In genomic region chr2:89160289-89160688, GRCh38 we compare ENCODE assay signal across 8 cellular contexts.
DNase-seq lines count a peak whose midpoint lies in the region; ATAC-seq, FAIRE-seq and TF ChIP-seq lines count a peak whose summit lies in the region.
"Not testable (repeated sequence)": the region's sequence is repeated elsewhere in the genome, so short reads cannot be mapped to it uniquely, and the experiment has no call there.

No MANE protein-coding gene starts in this region.

- not testable (repeated sequence) for H3K27me3 ChIP-seq in OCI-LY1 (ENCODE audit: insufficient read depth, low read length); HepG2 (ENCODE audit: control insufficient read depth in 1 of 2, insufficient read depth in 2 of 2, low read length in 2 of 2); upper lobe of right lung

- not testable (repeated sequence) for H3K27ac ChIP-seq in OCI-LY1 (ENCODE audit: low read depth, low read length, poor library complexity, severe bottlenecking); HepG2 (ENCODE audit: extremely low read length, insufficient read depth, low read length); upper lobe of right lung

- TF ChIP-seq RAD21 in HepG2 (CRISPR knock-in tag; IDR thresholded peaks at IDR 0.05), result not testable (repeated sequence)

- not testable (repeated sequence) for H3K79me2 ChIP-seq in OCI-LY1 (ENCODE audit: insufficient read depth, low read length); HepG2 (ENCODE audit: insufficient read depth, low read length)

- H3K9me2 ChIP-seq in OCI-LY1 (ENCODE audit: low read depth, low read length), result not testable (repeated sequence)

- WGBS in HepG2 (ENCODE audit: low lambda C conversion rate), result no CpG with 5 or more reads among the region's 9 CpGs

- ATAC-seq in GM19463 (IDR thresholded peaks at IDR 0.05; ENCODE audit: unreplicated experiment), result peak; percentile 86
- ATAC-seq in HG02610 (IDR thresholded peaks at IDR 0.05; ENCODE audit: unreplicated experiment), result peak; percentile 64
- peak; percentile 67 for ATAC-seq in HG03196 (IDR thresholded peaks at IDR 0.05; ENCODE audit: unreplicated experiment)
- ATAC-seq in HepG2, result peak; percentile 100
- peak; percentile 79 for ATAC-seq in upper lobe of right lung

- TF ChIP-seq POLR2A in GM12891 (IDR thresholded peaks at IDR 0.05; ENCODE audit: low read depth, low read length); HepG2 (IDR thresholded peaks at IDR 0.05; ENCODE audit: insufficient read depth in 1 of 2, low read depth in 2 of 2, low read length in 2 of 2): not testable (repeated sequence)

- not testable (repeated sequence) for H3K9ac ChIP-seq in OCI-LY1 (ENCODE audit: low read length); HepG2 (ENCODE audit: insufficient read depth, low read depth, low read length)

- H3F3A ChIP-seq in OCI-LY1 (ENCODE audit: insufficient read depth, low read length), result not testable (repeated sequence)

- FAIRE-seq in GM12891 (lab: Jason Lieb, UNC), result peak; percentile 86
- FAIRE-seq in HepG2 (lab: Jason Lieb, UNC), result peak; percentile 60

- not testable (repeated sequence) for DNase-seq in GM12891 (ENCODE audit: insufficient read length, low spot score); choroid plexus epithelial cell (ENCODE audit: low read depth); HepG2 (ENCODE audit: low spot score); upper lobe of right lung

- H2AFZ ChIP-seq in OCI-LY1 (ENCODE audit: low read length); HepG2 (ENCODE audit: low read length): not testable (repeated sequence)

- H3K36me3 ChIP-seq in OCI-LY1 (ENCODE audit: insufficient read depth, low read length); HepG2 (replicated peaks in 1 of 2; ENCODE audit: control insufficient read depth in 1 of 2, insufficient read depth in 2 of 2, low read length in 2 of 2); upper lobe of right lung: not testable (repeated sequence)

- not testable (repeated sequence) for TF ChIP-seq EP300 in HepG2 (IDR thresholded peaks at IDR 0.05; ENCODE audit: low read depth in 2 of 2, low read length in 2 of 2); HepG2 (CRISPR knock-in tag; IDR thresholded peaks at IDR 0.05; ENCODE audit: borderline replicate concordance)

- intact Hi-C loops in HepG2 (cut with micrococcal nuclease; ENCODE audit: unreplicated experiment); upper lobe of right lung (cut with DNase I): not testable (repeated sequence)

- not testable (repeated sequence) for H4K20me1 ChIP-seq in OCI-LY1 (ENCODE audit: insufficient read depth, low read length); HepG2 (ENCODE audit: insufficient read depth, low read length)

- not testable (repeated sequence) for H3K4me2 ChIP-seq in OCI-LY1 (ENCODE audit: low read length); HepG2 (ENCODE audit: low read depth, low read length)

- not testable (repeated sequence) for H3K9me3 ChIP-seq in OCI-LY1 (ENCODE audit: low read length); HepG2 (ENCODE audit: low read length); upper lobe of right lung

- not testable (repeated sequence) for BruUV-seq in HepG2 (replicated peaks; lab: Mats Ljungman, UMichigan)

- POLR2A ChIA-PET in HepG2 (lab: Yijun Ruan, JAX), result not testable (repeated sequence)

- in situ Hi-C loops in HepG2 (cut with HindIII; ENCODE audit: extremely low pct_ligation_motif_present, low pct_unique_long_range_greater_than_20kb), result not testable (repeated sequence)

- peak; percentile 17; the same call in 1 of the 2 replicates for TF ChIP-seq CTCF in OCI-LY1 (IDR thresholded peaks at IDR 0.05; ENCODE audit: low read length)
- peak; percentile 14 for TF ChIP-seq CTCF in choroid plexus epithelial cell (conservative IDR thresholded peaks at IDR 0.05; ENCODE audit: low read depth, low read length)
- TF ChIP-seq CTCF in HepG2 (CRISPR knock-in tag; IDR thresholded peaks at IDR 0.05), result peak; percentile 61
- peak; percentile 18 for TF ChIP-seq CTCF in upper lobe of right lung (IDR thresholded peaks at IDR 0.05)

- not testable (repeated sequence) for H3K4me1 ChIP-seq in OCI-LY1 (ENCODE audit: insufficient read depth, low read length, severe bottlenecking); HepG2 (ENCODE audit: insufficient read depth, low read length); upper lobe of right lung

- H3K4me3 ChIP-seq in OCI-LY1 (ENCODE audit: low read depth, low read length, poor library complexity, severe bottlenecking); choroid plexus epithelial cell (ENCODE audit: low read depth, low read length); HepG2 (replicated peaks in 1 of 3; ENCODE audit: insufficient read depth in 1 of 3, low read depth in 2 of 3, low read length in 3 of 3); upper lobe of right lung: not testable (repeated sequence)

- CTCF ChIA-PET in HepG2 (lab: Yijun Ruan, JAX; ENCODE audit: low intra/inter-chr PET ratio, low total read pairs), result not testable (repeated sequence)
